8 cellular contexts compared by ENCODE assay signal in the genomic region with DNA sequence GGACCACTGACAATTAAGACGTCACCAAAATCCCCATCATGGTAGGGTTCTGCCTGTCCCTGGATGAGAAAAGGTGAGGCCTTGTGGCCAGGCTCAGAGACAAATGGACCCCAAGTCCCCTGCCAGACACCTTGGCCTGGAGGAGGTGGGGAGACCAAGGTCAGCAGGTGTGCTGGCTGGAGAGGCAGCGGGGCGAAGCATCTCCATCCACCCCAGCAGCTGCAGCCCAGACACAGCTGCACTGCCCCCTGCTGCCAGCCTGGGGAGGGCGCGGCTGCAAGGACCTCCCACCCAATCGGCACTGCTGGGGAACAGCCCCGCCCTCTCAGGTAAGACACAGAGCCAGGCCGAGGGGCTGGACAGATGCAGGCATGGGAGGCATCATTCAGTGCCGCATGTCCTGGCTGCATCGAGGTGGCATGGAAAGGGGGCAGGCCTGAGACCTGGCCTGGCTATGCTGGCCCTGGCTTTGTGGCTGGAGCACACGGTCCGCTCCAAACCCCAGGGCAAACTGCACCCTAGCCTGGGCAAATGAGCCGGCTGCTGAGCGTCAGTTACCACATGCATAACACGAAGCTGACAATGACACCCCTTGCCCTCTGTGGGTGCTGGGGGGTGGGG.
DNase-seq lines count a peak whose midpoint lies in the region; ATAC-seq and TF ChIP-seq lines count a peak whose summit lies in the region.

No MANE protein-coding gene starts in this region.

- no peak for ATAC-seq in GM21423 (IDR thresholded peaks at IDR 0.05; ENCODE audit: unreplicated experiment)

- DNase-seq in DMS53 (lab: John Stamatoyannopoulos, UW) (peak; percentile 53), DMS53 treated with DMSO at 0.1 percent for 48 hours (lab: John Stamatoyannopoulos, UW; ENCODE audit: unreplicated experiment) (no peak), NB4 (ENCODE audit: low read depth) (peak; percentile 62), glomerular visceral epithelial cell (ENCODE audit: extremely low spot score) (peak; percentile 44), dedifferentiated amniotic fluid mesenchymal stem cell (ENCODE audit: extremely low spot score) (no peak)
- DNase-seq in activated CD8-positive, alpha-beta memory T cell treated with anti-CD3 and anti-CD28 coated beads, Interleukin-2, amount 50 U/mL, for 4 hours: peak; percentile 76
- DNase-seq in stimulated activated CD4-positive, alpha-beta T cell treated with anti-CD3 and anti-CD28 coated beads, Interleukin-4, amount 100 ng/mL, for 48 hours (ENCODE audit: low read depth in 2 of 2): peak; percentile 55 to 60

- no peak for TF ChIP-seq POLR2A in NB4 (IDR thresholded peaks at IDR 0.05; ENCODE audit: extremely low read depth, insufficient read length)

- no peak overlapping the region for H3K4me3 ChIP-seq in NB4 (ENCODE audit: low read depth, low read length)

- TF ChIP-seq CTCF in NB4 (IDR thresholded peaks at IDR 0.05; ENCODE audit: low read depth, low read length): peak; percentile 78

Comparison
In these comparisons a context has a peak if more than half of its experiments do, and no peak if none do; other contexts are left out.
1. DNase-seq: peak in DMS53 (single experiment), NB4 (single experiment), activated CD8-positive, alpha-beta memory T cell treated with anti-CD3 and anti-CD28 coated beads, Interleukin-2, amount 50 U/mL, for 4 hours (single experiment), glomerular visceral epithelial cell (single experiment) and stimulated activated CD4-positive, alpha-beta T cell treated with anti-CD3 and anti-CD28 coated beads, Interleukin-4, amount 100 ng/mL, for 48 hours (2 of 2); none in DMS53 treated with DMSO at 0.1 percent for 48 hours (single experiment) and dedifferentiated amniotic fluid mesenchymal stem cell (single experiment).